Comparison of ENCODE assay signal across 12 cellular contexts in the genomic region with DNA sequence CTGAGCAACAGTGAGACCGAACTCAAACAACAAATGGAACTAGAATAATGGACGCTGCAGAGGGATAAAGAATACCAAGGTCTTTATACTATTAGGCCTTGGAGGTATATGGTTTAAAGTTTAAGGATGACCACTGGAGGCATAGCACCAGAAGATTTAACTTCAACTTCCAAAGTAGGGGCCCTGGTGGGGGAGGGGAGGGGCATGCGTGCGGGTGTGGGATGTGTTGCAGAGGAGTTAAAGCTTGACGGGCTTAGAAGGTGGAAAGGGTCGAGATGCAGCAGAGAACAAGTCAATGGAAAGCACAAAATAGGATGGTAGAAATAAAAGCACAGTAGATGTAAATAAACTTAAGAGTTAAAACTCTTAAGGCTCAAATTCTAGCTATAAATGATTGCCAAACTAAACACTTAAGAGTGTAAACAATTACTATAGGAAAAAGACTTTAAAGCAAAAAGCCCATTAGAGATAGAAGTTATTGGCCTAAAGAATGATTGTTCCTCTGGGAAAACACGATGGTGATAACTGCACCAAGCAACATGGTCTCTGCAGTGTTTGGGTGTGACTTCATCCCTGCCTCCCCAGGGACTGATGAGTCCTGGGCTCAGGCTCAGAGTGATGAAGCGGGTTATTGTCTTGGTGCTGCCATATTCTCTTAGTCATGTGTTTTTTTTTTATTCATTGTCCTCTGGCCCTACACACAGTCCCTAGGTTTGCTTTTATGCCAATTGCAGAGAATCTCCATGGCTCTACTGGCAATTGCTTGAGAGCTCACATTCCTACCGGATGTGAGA. TPM values are rescaled to one million over a fixed set of nuclear protein-coding genes. Genes with fewer than 3 reads are reported as not detected.
DNase-seq lines count a peak whose midpoint lies in the region; ATAC-seq lines count a peak whose summit lies in the region.
"Had no signal": no experiment of that assay in that cellular context is flagged by ENCODE, and none has a peak within 500 bp of the region (broad histone marks: within the 10 kb centered on the region; RNA-seq: fewer than 3 reads in every experiment).

No MANE protein-coding gene starts in this region.

- intact Hi-C loops in activated T-helper 2 cell treated with anti-CD3 and anti-CD28 coated beads, Interferon-gamma antibody, Interleukin-2, Interleukin-4, amounts not matched to agents 10 μg/mL and 5 μg/mL and 100 μg/mL, durations not matched to agents 14 hours and 24 hours and 36 hours (cut with micrococcal nuclease) = no loop called here

- H3K4me3 Mint-ChIP-seq in activated T-cell treated with anti-CD3 and anti-CD28 coated beads, Interleukin-2, amount 50 U/mL, for 72 hours = no peak overlapping the region
- no peak overlapping the region for H3K4me3 Mint-ChIP-seq in activated T-cell treated with anti-CD3 and anti-CD28 coated beads, Interleukin-2, amount 50 U/mL, for 4 hours
- no peak overlapping the region for H3K4me3 Mint-ChIP-seq in activated T-helper 2 cell treated with anti-CD3 and anti-CD28 coated beads, Interferon-gamma antibody, Interleukin-2, Interleukin-4, amounts not matched to agents 10 μg/mL and 5 μg/mL and 100 μg/mL, durations not matched to agents 14 hours and 24 hours and 36 hours (ENCODE audit: low read depth)

- H3K36me3 Mint-ChIP-seq in activated T-cell treated with anti-CD3 and anti-CD28 coated beads, Interleukin-2, amount 50 U/mL, for 72 hours (ENCODE audit: insufficient read depth in 2 of 2) = peaks cover 10 to 28% of the 10 kb centered on the region in 2 donors
- H3K36me3 Mint-ChIP-seq in activated T-cell treated with anti-CD3 and anti-CD28 coated beads, Interleukin-2, amount 50 U/mL, for 4 hours (ENCODE audit: insufficient read depth) = no peaks in the 10 kb centered on the region
- H3K36me3 Mint-ChIP-seq in activated T-helper 2 cell treated with anti-CD3 and anti-CD28 coated beads, Interferon-gamma antibody, Interleukin-2, Interleukin-4, amounts not matched to agents 10 μg/mL and 5 μg/mL and 100 μg/mL, durations not matched to agents 14 hours and 24 hours and 36 hours (ENCODE audit: low read depth) = peaks cover 46% of the 10 kb centered on the region

- ATAC-seq in activated T-cell treated with anti-CD3 and anti-CD28 coated beads, Interleukin-2, amount 50 U/mL, for 72 hours (replicated peaks in 1 of 2) = peak in 1 of 2 donors; percentile 6
- no peak for ATAC-seq in activated T-cell treated with anti-CD3 and anti-CD28 coated beads, Interleukin-2, amount 50 U/mL, for 4 hours
- peak; percentile 28 for ATAC-seq in stimulated activated naive CD8-positive, alpha-beta T cell treated with anti-CD3 and anti-CD28 coated beads, Interleukin-15, Interleukin-2, amounts not matched to agents 100 U/mL and 50 U/mL, for 24 hours
- no peak for ATAC-seq in GM18868 (IDR thresholded peaks at IDR 0.05; ENCODE audit: unreplicated experiment)
- ATAC-seq in GM19455 (IDR thresholded peaks at IDR 0.05; ENCODE audit: unreplicated experiment) = no peak
- ATAC-seq: gastrocnemius medialis had no signal

- no peaks in the 10 kb centered on the region for H3K27me3 Mint-ChIP-seq in activated T-cell treated with anti-CD3 and anti-CD28 coated beads, Interleukin-2, amount 50 U/mL, for 72 hours (ENCODE audit: low read depth)
- H3K27me3 Mint-ChIP-seq in activated T-cell treated with anti-CD3 and anti-CD28 coated beads, Interleukin-2, amount 50 U/mL, for 4 hours (ENCODE audit: low read depth) = no peaks in the 10 kb centered on the region
- no peaks in the 10 kb centered on the region for H3K27me3 Mint-ChIP-seq in activated T-helper 2 cell treated with anti-CD3 and anti-CD28 coated beads, Interferon-gamma antibody, Interleukin-2, Interleukin-4, amounts not matched to agents 10 μg/mL and 5 μg/mL and 100 μg/mL, durations not matched to agents 14 hours and 24 hours and 36 hours (ENCODE audit: low read depth)

- H3K27ac Mint-ChIP-seq in activated T-cell treated with anti-CD3 and anti-CD28 coated beads, Interleukin-2, amount 50 U/mL, for 72 hours = peak overlapping the region; percentile 43
- H3K27ac Mint-ChIP-seq in activated T-helper 2 cell treated with anti-CD3 and anti-CD28 coated beads, Interferon-gamma antibody, Interleukin-2, Interleukin-4, amounts not matched to agents 10 μg/mL and 5 μg/mL and 100 μg/mL, durations not matched to agents 14 hours and 24 hours and 36 hours = peak overlapping the region; percentile 12

- no peaks in the 10 kb centered on the region for H3K9me3 Mint-ChIP-seq in activated T-cell treated with anti-CD3 and anti-CD28 coated beads, Interleukin-2, amount 50 U/mL, for 72 hours
- H3K9me3 Mint-ChIP-seq in activated T-cell treated with anti-CD3 and anti-CD28 coated beads, Interleukin-2, amount 50 U/mL, for 4 hours = no peaks in the 10 kb centered on the region
- H3K9me3 Mint-ChIP-seq in activated T-helper 2 cell treated with anti-CD3 and anti-CD28 coated beads, Interferon-gamma antibody, Interleukin-2, Interleukin-4, amounts not matched to agents 10 μg/mL and 5 μg/mL and 100 μg/mL, durations not matched to agents 14 hours and 24 hours and 36 hours = no peaks in the 10 kb centered on the region

- no peak for DNase-seq in activated T-cell treated with anti-CD3 and anti-CD28 coated beads, Interleukin-2, amount 50 U/mL, for 72 hours
- DNase-seq in activated T-cell treated with anti-CD3 and anti-CD28 coated beads, Interleukin-2, amount 50 U/mL, for 4 hours = no peak
- DNase-seq in M059J (ENCODE audit: low read depth) = peak; percentile 74
- DNase-seq in activated T-helper 2 cell treated with anti-CD3 and anti-CD28 coated beads, Interferon-gamma antibody, Interleukin-2, Interleukin-4, amounts not matched to agents 10 μg/mL and 5 μg/mL and 100 μg/mL, durations not matched to agents 14 hours and 24 hours and 36 hours (ENCODE audit: low spot score) = no peak
- no peak for DNase-seq in stimulated activated naive CD8-positive, alpha-beta T cell treated with anti-CD3 and anti-CD28 coated beads, Interleukin-15, Interleukin-2, amounts not matched to agents 100 U/mL and 50 U/mL, for 24 hours
- no peak for DNase-seq in NCI-H1930 (lab: John Stamatoyannopoulos, UW)
- DNase-seq: anterior cingulate cortex, gastrocnemius medialis, NCI-H1105 had no signal

- H3K4me1 Mint-ChIP-seq in activated T-cell treated with anti-CD3 and anti-CD28 coated beads, Interleukin-2, amount 50 U/mL, for 72 hours (ENCODE audit: low read depth) = peaks cover 26% of the 10 kb centered on the region
- peaks cover 2% of the 10 kb centered on the region for H3K4me1 Mint-ChIP-seq in activated T-cell treated with anti-CD3 and anti-CD28 coated beads, Interleukin-2, amount 50 U/mL, for 4 hours (ENCODE audit: low read depth)
- H3K4me1 Mint-ChIP-seq in activated T-helper 2 cell treated with anti-CD3 and anti-CD28 coated beads, Interferon-gamma antibody, Interleukin-2, Interleukin-4, amounts not matched to agents 10 μg/mL and 5 μg/mL and 100 μg/mL, durations not matched to agents 14 hours and 24 hours and 36 hours (ENCODE audit: low read depth) = peaks cover 14% of the 10 kb centered on the region

RNA-seq across cellular contexts. Expression of a gene that starts 13.0 kb away (rescaled TPM):
- total RNA-seq in activated T-cell treated with anti-CD3 and anti-CD28 coated beads, Interleukin-2, amount 50 U/mL, for 72 hours = 100 to 1,000 TPM; 222 to 233 TPM
- total RNA-seq in activated T-cell treated with anti-CD3 and anti-CD28 coated beads, Interleukin-2, amount 50 U/mL, for 4 hours = 10 to 100 TPM; 40.9 to 54.9 (median 51.6) TPM
- 110 and 170 TPM in 2 replicates for total RNA-seq in M059J (2014; rRNA removed; shearing (Covaris generic))
- total RNA-seq in activated T-helper 2 cell treated with anti-CD3 and anti-CD28 coated beads, Interferon-gamma antibody, Interleukin-2, Interleukin-4, amounts not matched to agents 10 μg/mL and 5 μg/mL and 100 μg/mL, durations not matched to agents 14 hours and 24 hours and 36 hours = 374 TPM in 2 replicates

RNA-seq across cellular contexts. Expression of a gene that starts 55.3 kb away (rescaled TPM):
- total RNA-seq in activated T-cell treated with anti-CD3 and anti-CD28 coated beads, Interleukin-2, amount 50 U/mL, for 72 hours = under 1 TPM; 0.46 to 0.81 TPM
- total RNA-seq in activated T-cell treated with anti-CD3 and anti-CD28 coated beads, Interleukin-2, amount 50 U/mL, for 4 hours = under 1 TPM in 1 of 3 donors, not detected in 2; 0.08 TPM
- 0.10 and 0.79 TPM in 2 replicates for total RNA-seq in M059J (2014; rRNA removed; shearing (Covaris generic))
- 0.78 and 0.89 TPM in 2 replicates for total RNA-seq in activated T-helper 2 cell treated with anti-CD3 and anti-CD28 coated beads, Interferon-gamma antibody, Interleukin-2, Interleukin-4, amounts not matched to agents 10 μg/mL and 5 μg/mL and 100 μg/mL, durations not matched to agents 14 hours and 24 hours and 36 hours
- total RNA-seq: lung microvascular endothelial cell had no signal
